In the genomic region with DNA sequence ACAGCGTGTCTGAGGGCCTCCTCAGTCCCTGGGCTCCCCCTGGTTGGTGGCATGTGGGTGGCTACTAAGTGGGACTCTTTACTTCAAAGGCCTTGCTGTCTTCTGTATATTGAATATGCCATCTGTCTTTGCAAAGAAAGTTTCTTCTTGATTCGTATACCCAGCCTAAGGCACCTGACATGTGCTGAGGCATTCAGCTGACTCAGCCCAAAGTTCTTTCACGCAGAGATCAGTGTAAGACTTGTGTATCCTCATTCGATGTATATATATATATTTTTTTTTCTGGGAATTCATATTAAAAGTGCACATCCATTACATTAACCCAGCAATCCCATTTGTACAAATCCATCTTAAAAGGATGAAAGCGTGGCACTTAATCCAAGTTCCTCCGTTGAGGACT, we compare ENCODE assay signal across 24 cellular contexts.
DNase-seq lines count a peak whose midpoint lies in the region; ATAC-seq, FAIRE-seq and TF ChIP-seq lines count a peak whose summit lies in the region.
"Had no signal": no experiment of that assay in that cellular context is flagged by ENCODE, and none has a peak within 500 bp of the region (broad histone marks: within the 10 kb centered on the region; RNA-seq: fewer than 3 reads in every experiment).

No MANE protein-coding gene starts in this region.

- no peaks in the 10 kb centered on the region for H3K4me1 ChIP-seq in HepG2 (ENCODE audit: insufficient read depth, low read length)
- H3K4me1 ChIP-seq in right lobe of liver = no peaks in the 10 kb centered on the region
- no peaks in the 10 kb centered on the region for H3K4me1 ChIP-seq in IMR-90 (ENCODE audit: control insufficient read depth, insufficient read depth, low read length)
- H3K4me1 ChIP-seq: Caco-2 had no signal

- H3K9me3 ChIP-seq in HepG2 (ENCODE audit: low read length) (no peaks in the 10 kb centered on the region), right lobe of liver (no peaks in the 10 kb centered on the region), IMR-90 (ENCODE audit: control insufficient read depth, insufficient read depth, low read length) (no peaks in the 10 kb centered on the region)
- H3K9me3 ChIP-seq: BLaER1 treated with 17β-estradiol and CSF1 and Interleukin-3, amounts not matched to agents 10 nM and 100 nM; Caco-2 had no signal

- no peak overlapping the region for H2AFZ ChIP-seq in HepG2 (ENCODE audit: low read length)
- no peak overlapping the region for H2AFZ ChIP-seq in IMR-90 (replicated peaks; ENCODE audit: low read length, poor library complexity)

- H2BK15ac ChIP-seq in IMR-90 (ENCODE audit: low read depth, low read length) = no peak overlapping the region

- H3K4me2 ChIP-seq in HepG2 (ENCODE audit: low read depth, low read length) = no peak overlapping the region
- no peak overlapping the region for H3K4me2 ChIP-seq in IMR-90 (ENCODE audit: low read depth, low read length)
- H3K4me2 ChIP-seq: BLaER1 treated with 17β-estradiol and CSF1 and Interleukin-3, amounts not matched to agents 10 nM and 100 nM had no signal

- DNase-seq in HepG2 (ENCODE audit: low spot score) (no peak), right lobe of liver (no peak), IMR-90 (no peak), chondrocyte (ENCODE audit: low spot score) (peak; percentile 51), GM03348 (ENCODE audit: low spot score) (no peak), midbrain (lab: John Stamatoyannopoulos, UW) (no peak), NCI-H2029 (lab: John Stamatoyannopoulos, UW) (no peak)
- DNase-seq: 8988T; AML-193; Caco-2; Calu3; CD4-positive, alpha-beta T cell; CD8-positive, alpha-beta T cell; DMS79 treated with DMSO at 0.1 percent for 48 hours; GF-D8 had no signal

- H3K9me1 ChIP-seq in IMR-90 (ENCODE audit: insufficient read depth, low read length) = no peaks in the 10 kb centered on the region; the same call in 1 of the 2 replicates

- no TSS peak for BruUV-seq in HepG2 (replicated peaks; lab: Mats Ljungman, UMichigan)
- BruUV-seq in IMR-90 (replicated peaks; lab: Mats Ljungman, UMichigan) = no TSS peak

- TF ChIP-seq RAD21 in HepG2 (CRISPR knock-in tag; IDR thresholded peaks at IDR 0.05) (no peak), IMR-90 (IDR thresholded peaks at IDR 0.05; ENCODE audit: low read length) (no peak)

- H3K79me2 ChIP-seq in HepG2 (ENCODE audit: insufficient read depth, low read length) = no peaks in the 10 kb centered on the region

- H3K4me3 ChIP-seq in HepG2 (replicated peaks in 1 of 3; ENCODE audit: insufficient read depth in 1 of 3, low read depth in 2 of 3, low read length in 3 of 3) (no peak overlapping the region), right lobe of liver (no peak overlapping the region), IMR-90 (ENCODE audit: insufficient read depth, low read depth, low read length) (no peak overlapping the region)
- H3K4me3 ChIP-seq: BLaER1 treated with 17β-estradiol and CSF1 and Interleukin-3, amounts not matched to agents 10 nM and 100 nM; GM12878 had no signal

- H3K18ac ChIP-seq in IMR-90 (ENCODE audit: low read depth, low read length) = no peak overlapping the region

- no peak overlapping the region for H2BK120ac ChIP-seq in IMR-90 (ENCODE audit: low read depth, low read length)

- peaks cover 4% of the 10 kb centered on the region for H3K27me3 Mint-ChIP-seq in chondrocyte (ENCODE audit: low read depth)

- H3K14ac ChIP-seq in IMR-90 (replicated peaks; ENCODE audit: low read depth, low read length) = no peak overlapping the region

- H2AK9ac ChIP-seq in IMR-90 (replicated peaks; ENCODE audit: low read depth, low read length, poor library complexity) = no peak overlapping the region

- no peaks in the 10 kb centered on the region for H3K9me3 Mint-ChIP-seq in chondrocyte (ENCODE audit: low read depth)
- H3K9me3 Mint-ChIP-seq: CD4-positive, alpha-beta T cell; CD8-positive, alpha-beta T cell had no signal

- H3K4ac ChIP-seq in IMR-90 (ENCODE audit: low read depth, low read length) = no peak overlapping the region

- CTCF ChIA-PET in HepG2 (lab: Yijun Ruan, JAX; ENCODE audit: low intra/inter-chr PET ratio, low total read pairs) (no interaction called here), IMR-90 (lab: Yijun Ruan, JAX) (no interaction called here)

- no peak overlapping the region for H4K91ac ChIP-seq in IMR-90 (ENCODE audit: insufficient read depth, low read depth, low read length)

- H3K9ac ChIP-seq in HepG2 (ENCODE audit: insufficient read depth, low read depth, low read length) (no peak overlapping the region), IMR-90 (ENCODE audit: low read depth, low read length) (no peak overlapping the region)
- H3K9ac ChIP-seq: BLaER1 treated with 17β-estradiol and CSF1 and Interleukin-3, amounts not matched to agents 10 nM and 100 nM had no signal

- H2BK20ac ChIP-seq in IMR-90 (ENCODE audit: low read depth, low read length) = no peak overlapping the region

- H3K36me3 Mint-ChIP-seq in chondrocyte (ENCODE audit: low read depth) = no peaks in the 10 kb centered on the region
- H3K36me3 Mint-ChIP-seq: CD8-positive, alpha-beta T cell had no signal

- no peak overlapping the region for H3K27ac Mint-ChIP-seq in chondrocyte (ENCODE audit: unreplicated experiment)
- H3K27ac Mint-ChIP-seq: B cell; CD4-positive, alpha-beta T cell; CD8-positive, alpha-beta T cell had no signal

- intact Hi-C loops in HepG2 (cut with micrococcal nuclease; ENCODE audit: unreplicated experiment) (no loop called here), right lobe of liver (cut with DNase I) (no loop called here), IMR-90 (cut with micrococcal nuclease) (no loop called here)

- H4K8ac ChIP-seq in IMR-90 (ENCODE audit: low read depth in 2 of 2, low read length in 2 of 2) = no peak overlapping the region

- TF ChIP-seq CTCF in HepG2 (CRISPR knock-in tag; IDR thresholded peaks at IDR 0.05) (no peak), right lobe of liver (IDR thresholded peaks at IDR 0.05) (no peak), IMR-90 (conservative IDR thresholded peaks at IDR 0.05; ENCODE audit: low read depth, low read length) (no peak), chondrocyte (IDR thresholded peaks at IDR 0.05) (no peak)

- H3K56ac ChIP-seq in IMR-90 (ENCODE audit: extremely low read depth, insufficient read depth, low read length) = no peak overlapping the region

- no peak for ATAC-seq in HepG2
- ATAC-seq in right lobe of liver = no peak
- ATAC-seq in IMR-90 (ENCODE audit: low read depth) = no peak
- ATAC-seq: CD8-positive, alpha-beta T cell; GM12878 had no signal

- POLR2A ChIA-PET in HepG2 (lab: Yijun Ruan, JAX) (no interaction called here), IMR-90 (lab: Charles Lee; ENCODE audit: unreplicated experiment) (no interaction called here)

- no peaks in the 10 kb centered on the region for H3K79me1 ChIP-seq in IMR-90 (ENCODE audit: low read depth in 1 of 2, low read length in 2 of 2)

- no peaks in the 10 kb centered on the region for H3K36me3 ChIP-seq in HepG2 (replicated peaks in 1 of 2; ENCODE audit: control insufficient read depth in 1 of 2, insufficient read depth in 2 of 2, low read length in 2 of 2)
- no peaks in the 10 kb centered on the region for H3K36me3 ChIP-seq in right lobe of liver
- H3K36me3 ChIP-seq in IMR-90 (ENCODE audit: control insufficient read depth, insufficient read depth, low read length) = no peaks in the 10 kb centered on the region
- H3K36me3 ChIP-seq: BLaER1 treated with 17β-estradiol and CSF1 and Interleukin-3, amounts not matched to agents 10 nM and 100 nM had no signal

- H3K4me3 Mint-ChIP-seq in chondrocyte (ENCODE audit: unreplicated experiment) = no peak overlapping the region
- H3K4me3 Mint-ChIP-seq: B cell; CD4-positive, alpha-beta T cell; CD8-positive, alpha-beta T cell had no signal

- no peaks in the 10 kb centered on the region for H4K20me1 ChIP-seq in HepG2 (ENCODE audit: insufficient read depth, low read length)
- no peaks in the 10 kb centered on the region for H4K20me1 ChIP-seq in IMR-90 (ENCODE audit: insufficient read depth, low read length)
- H4K20me1 ChIP-seq: BLaER1 treated with 17β-estradiol and CSF1 and Interleukin-3, amounts not matched to agents 10 nM and 100 nM had no signal

- dilution Hi-C loops in IMR-90 (cut with HindIII; ENCODE audit: low sequenced_read_pairs, unreplicated experiment) = no loop called here

- TF ChIP-seq EP300 in HepG2 (IDR thresholded peaks at IDR 0.05; ENCODE audit: low read depth in 2 of 2, low read length in 2 of 2) (no peak), HepG2 (CRISPR knock-in tag; IDR thresholded peaks at IDR 0.05; ENCODE audit: borderline replicate concordance) (no peak)

- no peak overlapping the region for H4K5ac ChIP-seq in IMR-90 (ENCODE audit: low read depth, low read length)

- no peak overlapping the region for H2AK5ac ChIP-seq in IMR-90 (ENCODE audit: low read depth, low read length)

- in situ Hi-C loops in HepG2 (cut with HindIII; ENCODE audit: extremely low pct_ligation_motif_present, low pct_unique_long_range_greater_than_20kb) = no loop called here
- in situ Hi-C loops in IMR-90 (cut with MboI; ENCODE audit: low sequenced_read_pairs) = no loop called here

- 15% methylated on average over 6 of the region's 6 CpGs for WGBS in HepG2 (ENCODE audit: low lambda C conversion rate)
- WGBS in right lobe of liver (ENCODE audit: insufficient coverage, low coverage, low lambda C conversion rate, missing lambda C conversion rate) = 73% methylated on average over 4 of the region's 6 CpGs
- no CpG with 5 or more reads among the region's 6 CpGs for WGBS in IMR-90 (ENCODE audit: extremely low coverage in 2 of 2, insufficient read length in 1 of 2), 2 experiments

- H3K27ac ChIP-seq in HepG2 (ENCODE audit: extremely low read length, insufficient read depth, low read length) = no peak overlapping the region
- no peak overlapping the region for H3K27ac ChIP-seq in right lobe of liver
- no peak overlapping the region for H3K27ac ChIP-seq in IMR-90 (ENCODE audit: insufficient read depth, low read length)
- H3K27ac ChIP-seq: BLaER1 treated with 17β-estradiol and CSF1 and Interleukin-3, amounts not matched to agents 10 nM and 100 nM; C4-2B had no signal

- no peak for FAIRE-seq in HepG2 (lab: Jason Lieb, UNC)
- FAIRE-seq: A204.1, D721Med, G401.6, GM12878, GM12892, GM18507 had no signal

- peaks cover 6 to 50% of the 10 kb centered on the region in 2 experiments; a peak in 4 of 5 replicates for H3K27me3 ChIP-seq in HepG2 (ENCODE audit: control insufficient read depth in 1 of 2, insufficient read depth in 2 of 2, low read length in 2 of 2)
- no peaks in the 10 kb centered on the region for H3K27me3 ChIP-seq in right lobe of liver
- H3K27me3 ChIP-seq in IMR-90 (ENCODE audit: control insufficient read depth, insufficient read depth, low read length) = peaks cover 7% of the 10 kb centered on the region; the same call in 1 of the 2 replicates
- H3K27me3 ChIP-seq: BLaER1 treated with 17β-estradiol and CSF1 and Interleukin-3, amounts not matched to agents 10 nM and 100 nM had no signal

- no peak overlapping the region for H3K23ac ChIP-seq in IMR-90 (ENCODE audit: low read depth, low read length)

- TF ChIP-seq POLR2A in HepG2 (IDR thresholded peaks at IDR 0.05; ENCODE audit: insufficient read depth in 1 of 2, low read depth in 2 of 2, low read length in 2 of 2) = no peak
- TF ChIP-seq POLR2A in right lobe of liver (IDR thresholded peaks at IDR 0.05) = no peak
- TF ChIP-seq POLR2A in IMR-90 (IDR thresholded peaks at IDR 0.05; ENCODE audit: low read depth, low read length) = no peak

- no peak overlapping the region for H2BK5ac ChIP-seq in IMR-90 (ENCODE audit: low read depth, low read length, poor library complexity, severe bottlenecking)

- no peaks in the 10 kb centered on the region for H3K4me1 Mint-ChIP-seq in chondrocyte (ENCODE audit: low read depth)
- H3K4me1 Mint-ChIP-seq: B cell had no signal
